Comparison of ENCODE assay signal across 8 cellular contexts in genomic region chr3:151838574-151839312, GRCh38.
DNase-seq lines count a peak whose midpoint lies in the region; ATAC-seq and TF ChIP-seq lines count a peak whose summit lies in the region.

No MANE protein-coding gene starts in this region.

- no peak overlapping the region for H3K27ac ChIP-seq in iPS DF 6.9 (ENCODE audit: low read length)

- WGBS in iPS DF 6.9 (ENCODE audit: insufficient coverage, insufficient read length), result no CpG with 5 or more reads among the region's 19 CpGs

- no peak overlapping the region for H3K4me3 ChIP-seq in astrocyte of the spinal cord (ENCODE audit: low read depth, low read length)
- no peak overlapping the region for H3K4me3 ChIP-seq in iPS DF 6.9 (ENCODE audit: low read length)

- no peaks in the 10 kb centered on the region for H3K36me3 ChIP-seq in iPS DF 6.9 (ENCODE audit: control insufficient read depth, insufficient read depth, low read length)

- no peaks in the 10 kb centered on the region for H3K4me1 ChIP-seq in iPS DF 6.9 (ENCODE audit: control insufficient read depth, insufficient read depth, low read length)

- peak; percentile 88 for ATAC-seq in GM19395 (IDR thresholded peaks at IDR 0.05; ENCODE audit: unreplicated experiment)

- peak; percentile 77 for TF ChIP-seq CTCF in astrocyte of the spinal cord (IDR thresholded peaks at IDR 0.05; ENCODE audit: low read depth, low read length)

- in situ Hi-C loops in astrocyte of the spinal cord (cut with HindIII; ENCODE audit: low sequenced_read_pairs), result no loop called here

- H3K27me3 ChIP-seq in iPS DF 6.9 (ENCODE audit: control insufficient read depth, insufficient read depth, low read length), result no peaks in the 10 kb centered on the region

- DNase-seq in DMS114 treated with DMSO at 0.1 percent for 48 hours (lab: John Stamatoyannopoulos, UW; ENCODE audit: unreplicated experiment) (peak; percentile 77), HPDE6-E6E7 (ENCODE audit: extremely low spot score) (peak; percentile 46), NOMO-1 treated with DMSO at 0.1 percent for 48 hours (lab: John Stamatoyannopoulos, UW; ENCODE audit: unreplicated experiment) (peak; percentile 96), astrocyte of the spinal cord (ENCODE audit: low read depth, low spot score) (peak; percentile 82), iPS DF 6.9 (ENCODE audit: low read depth, low spot score) (peak; percentile 55), smooth muscle cell of the brain vasculature (ENCODE audit: low read depth, low spot score) (peak; percentile 68)
- no peak for DNase-seq in activated effector memory CD4-positive, alpha-beta T cell treated with Interleukin-2 at 50 U/mL for 16 hours

- H3K9me3 ChIP-seq in iPS DF 6.9 (ENCODE audit: control insufficient read depth, insufficient read depth, low read length), result no peaks in the 10 kb centered on the region
